Comparison of ENCODE assay signal across 28 cellular contexts in the genomic region with DNA sequence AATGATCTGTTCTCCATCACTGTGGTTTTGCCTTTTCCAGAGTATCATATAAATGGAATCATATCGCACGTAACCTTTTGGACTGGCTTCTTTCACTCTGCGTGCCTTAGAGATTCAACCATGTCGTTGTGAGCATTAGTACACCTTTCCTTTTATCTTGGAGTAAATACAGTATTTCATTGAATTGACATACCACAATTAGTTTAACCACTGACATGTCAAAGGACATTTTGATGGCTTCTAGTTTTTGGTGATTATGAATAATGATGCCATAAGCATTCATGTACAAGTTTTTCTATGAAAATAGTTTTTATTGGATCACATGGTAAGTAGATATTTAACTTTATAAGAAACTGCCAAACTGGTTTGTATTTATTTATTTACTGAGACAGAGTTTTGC.
"Had no signal": no experiment of that assay in that cellular context is flagged by ENCODE, and none has a peak within 500 bp of the region (broad histone marks: within the 10 kb centered on the region; RNA-seq: fewer than 3 reads in every experiment).

No MANE protein-coding gene starts in this region.

- H3K36me3 ChIP-seq: stomach, suprapubic skin, thoracic aorta, thyroid gland, tibial artery, tibial nerve, transverse colon, upper lobe of left lung, upper lobe of right lung, uterus, vagina had no signal

- ATAC-seq: stimulated activated effector memory CD8-positive, alpha-beta T cell treated with anti-CD3 and anti-CD28 coated beads, Interleukin-12 subunit alpha, Interleukin-12 subunit beta, amount 100 ng/mL, for 72 hours; stimulated activated memory B cell treated with anti-CD40 and anti-IgM and Interleukin-4, amounts not matched to agents 10 μg/mL and 1 μg/mL and 100 μg/mL, for 72 hours; stimulated activated naive B cell treated with anti-CD40 and anti-IgM and Interleukin-4, amounts not matched to agents 10 μg/mL and 1 μg/mL and 100 μg/mL, for 72 hours; stimulated activated naive CD8-positive, alpha-beta T cell treated with anti-CD3 and anti-CD28 coated beads, Interleukin-15, amount 100 ng/mL, for 72 hours; stimulated activated naive CD8-positive, alpha-beta T cell treated with anti-CD3 and anti-CD28 coated beads, Interleukin-15, Interleukin-2, amounts not matched to agents 100 U/mL and 50 U/mL, for 24 hours; upper lobe of right lung had no signal

- DNase-seq: stimulated activated CD4-positive, alpha-beta T cell treated with anti-CD3 and anti-CD28 coated beads, Interleukin-2, amount 100 ng/mL, for 48 hours; stimulated activated CD4-positive, alpha-beta T cell treated with anti-CD3 and anti-CD28 coated beads, Interleukin-4, amount 100 ng/mL, for 1 hour; stimulated activated CD4-positive, alpha-beta T cell treated with anti-CD3 and anti-CD28 coated beads, Interleukin-4, amount 100 ng/mL, for 24 hours; stimulated activated CD4-positive, alpha-beta T cell treated with anti-CD3 and anti-CD28 coated beads, Interleukin-4, amount 100 ng/mL, for 4 hours; stimulated activated CD8-positive, alpha-beta memory T cell treated with anti-CD3 and anti-CD28 coated beads, Interleukin-4, amount 100 ng/mL, for 48 hours; stimulated activated naive B cell treated with anti-CD40 and anti-IgM and Interleukin-4, amounts not matched to agents 10 μg/mL and 1 μg/mL and 100 μg/mL, for 72 hours; stimulated activated naive CD4-positive, alpha-beta T cell; stimulated activated naive CD4-positive, alpha-beta T cell treated with Interleukin-2 at 50 U/mL for 16 hours; stimulated activated naive CD8-positive, alpha-beta T cell treated with anti-CD3 and anti-CD28 coated beads, Interleukin-15, amount 100 ng/mL, for 72 hours; stimulated activated naive CD8-positive, alpha-beta T cell treated with anti-CD3 and anti-CD28 coated beads, Interleukin-15, Interleukin-2, amounts not matched to agents 100 U/mL and 50 U/mL, for 24 hours; stomach; substantia nigra; testis; thyroid gland; tibial artery; transverse colon; trophoblast cell; upper lobe of left lung; upper lobe of right lung; uterus had no signal

- H3K4me1 ChIP-seq: stomach, suprapubic skin, testis, thyroid gland, tibial artery, tibial nerve, transverse colon, upper lobe of left lung, upper lobe of right lung, uterus, vagina had no signal

- H3K9me3 Mint-ChIP-seq: stimulated activated effector memory CD8-positive, alpha-beta T cell treated with anti-CD3 and anti-CD28 coated beads, Interleukin-12 subunit alpha, Interleukin-12 subunit beta, amount 100 ng/mL, for 72 hours; stimulated activated memory B cell treated with anti-CD40 and anti-IgM and Interleukin-4, amounts not matched to agents 10 μg/mL and 1 μg/mL and 100 μg/mL, for 72 hours; stimulated activated naive B cell treated with anti-CD40 and anti-IgM and Interleukin-4, amounts not matched to agents 10 μg/mL and 1 μg/mL and 100 μg/mL, for 72 hours; stimulated activated naive CD8-positive, alpha-beta T cell treated with anti-CD3 and anti-CD28 coated beads, Interleukin-15, amount 100 ng/mL, for 72 hours; stimulated activated naive CD8-positive, alpha-beta T cell treated with anti-CD3 and anti-CD28 coated beads, Interleukin-15, Interleukin-2, amounts not matched to agents 100 ng/mL and 50 ng/mL, for 24 hours; type B pancreatic cell had no signal

- H3K4me3 ChIP-seq: stomach, suprapubic skin, testis, thoracic aorta, thyroid gland, tibial artery, tibial nerve, transverse colon, upper lobe of left lung, upper lobe of right lung, uterus, vagina had no signal

- H3K4me1 Mint-ChIP-seq: stimulated activated effector memory CD8-positive, alpha-beta T cell treated with anti-CD3 and anti-CD28 coated beads, Interleukin-12 subunit alpha, Interleukin-12 subunit beta, amount 100 ng/mL, for 72 hours; stimulated activated memory B cell treated with anti-CD40 and anti-IgM and Interleukin-4, amounts not matched to agents 10 μg/mL and 1 μg/mL and 100 μg/mL, for 72 hours; stimulated activated naive B cell treated with anti-CD40 and anti-IgM and Interleukin-4, amounts not matched to agents 10 μg/mL and 1 μg/mL and 100 μg/mL, for 72 hours had no signal

- H3K4me3 Mint-ChIP-seq: stimulated activated effector memory CD8-positive, alpha-beta T cell treated with anti-CD3 and anti-CD28 coated beads, Interleukin-12 subunit alpha, Interleukin-12 subunit beta, amount 100 ng/mL, for 72 hours; stimulated activated memory B cell treated with anti-CD40 and anti-IgM and Interleukin-4, amounts not matched to agents 10 μg/mL and 1 μg/mL and 100 μg/mL, for 72 hours; stimulated activated naive B cell treated with anti-CD40 and anti-IgM and Interleukin-4, amounts not matched to agents 10 μg/mL and 1 μg/mL and 100 μg/mL, for 72 hours; stimulated activated naive CD8-positive, alpha-beta T cell treated with anti-CD3 and anti-CD28 coated beads, Interleukin-15, amount 100 ng/mL, for 72 hours; stimulated activated naive CD8-positive, alpha-beta T cell treated with anti-CD3 and anti-CD28 coated beads, Interleukin-15, Interleukin-2, amounts not matched to agents 100 ng/mL and 50 ng/mL, for 24 hours; type B pancreatic cell had no signal

- H3K36me3 Mint-ChIP-seq: stimulated activated effector memory CD8-positive, alpha-beta T cell treated with anti-CD3 and anti-CD28 coated beads, Interleukin-12 subunit alpha, Interleukin-12 subunit beta, amount 100 ng/mL, for 72 hours; stimulated activated memory B cell treated with anti-CD40 and anti-IgM and Interleukin-4, amounts not matched to agents 10 μg/mL and 1 μg/mL and 100 μg/mL, for 72 hours; type B pancreatic cell had no signal

- H3K9me3 ChIP-seq: suprapubic skin, testis, thoracic aorta, thyroid gland, tibial artery, tibial nerve, transverse colon, upper lobe of left lung, upper lobe of right lung, uterus, vagina had no signal

- H3K27ac Mint-ChIP-seq: stimulated activated effector memory CD8-positive, alpha-beta T cell treated with anti-CD3 and anti-CD28 coated beads, Interleukin-12 subunit alpha, Interleukin-12 subunit beta, amount 100 ng/mL, for 72 hours; stimulated activated memory B cell treated with anti-CD40 and anti-IgM and Interleukin-4, amounts not matched to agents 10 μg/mL and 1 μg/mL and 100 μg/mL, for 72 hours; stimulated activated naive B cell treated with anti-CD40 and anti-IgM and Interleukin-4, amounts not matched to agents 10 μg/mL and 1 μg/mL and 100 μg/mL, for 72 hours; stimulated activated naive CD8-positive, alpha-beta T cell treated with anti-CD3 and anti-CD28 coated beads, Interleukin-15, amount 100 ng/mL, for 72 hours; stimulated activated naive CD8-positive, alpha-beta T cell treated with anti-CD3 and anti-CD28 coated beads, Interleukin-15, Interleukin-2, amounts not matched to agents 100 ng/mL and 50 ng/mL, for 24 hours; type B pancreatic cell had no signal

- H3K27me3 ChIP-seq: stomach, suprapubic skin, testis, thyroid gland, tibial artery, tibial nerve, transverse colon, upper lobe of left lung, upper lobe of right lung, uterus, vagina had no signal

- H3K27ac ChIP-seq: stomach, suprapubic skin, testis, thoracic aorta, thyroid gland, tibial artery, tibial nerve, transverse colon, upper lobe of left lung, upper lobe of right lung, uterus, vagina had no signal

- H3K27me3 Mint-ChIP-seq: stimulated activated memory B cell treated with anti-CD40 and anti-IgM and Interleukin-4, amounts not matched to agents 10 μg/mL and 1 μg/mL and 100 μg/mL, for 72 hours; stimulated activated naive B cell treated with anti-CD40 and anti-IgM and Interleukin-4, amounts not matched to agents 10 μg/mL and 1 μg/mL and 100 μg/mL, for 72 hours; stimulated activated naive CD8-positive, alpha-beta T cell treated with anti-CD3 and anti-CD28 coated beads, Interleukin-15, amount 100 ng/mL, for 72 hours; stimulated activated naive CD8-positive, alpha-beta T cell treated with anti-CD3 and anti-CD28 coated beads, Interleukin-15, Interleukin-2, amounts not matched to agents 100 ng/mL and 50 ng/mL, for 24 hours; type B pancreatic cell had no signal
